ENCODE assay signal across 12 cellular contexts in genomic region chr2:172230301-172230700, GRCh38.
"Had no signal": no experiment of that assay in that cellular context is flagged by ENCODE, and none has a peak within 500 bp of the region (broad histone marks: within the 10 kb centered on the region; RNA-seq: fewer than 3 reads in every experiment).

No MANE protein-coding gene starts in this region.

- H3K4me3 ChIP-seq: esophagus muscularis mucosa, pancreas, tibial nerve had no signal

- H3K27ac ChIP-seq: pancreas had no signal

- H3K9me3 ChIP-seq: esophagus muscularis mucosa, pancreas, tibial nerve had no signal

- FAIRE-seq: pancreas had no signal

- H3K27me3 ChIP-seq: pancreas had no signal

- DNase-seq: activated CD4-positive, alpha-beta T cell treated with anti-CD3 and anti-CD28 coated beads, Interleukin-2, amount 10 ng/mL, durations not matched to agents 7 days and 5 days; activated CD8-positive, alpha-beta T cell treated with anti-CD3 and anti-CD28 coated beads, Interleukin-2, amount 10 ng/mL, durations not matched to agents 7 days and 5 days; activated naive CD4-positive, alpha-beta T cell treated with Interleukin-2 at 50 U/mL for 16 hours; activated T-cell treated with anti-CD3 and anti-CD28 coated beads, Interleukin-2, amount 50 U/mL, for 24 hours; aorta; effector CD4-positive, alpha-beta T cell; mesenchymal stem cell; naive thymus-derived CD4-positive, alpha-beta T cell; pancreas; stimulated activated naive B cell treated with anti-CD40 and anti-IgM and Interleukin-4, amounts not matched to agents 10 μg/mL and 1 μg/mL and 100 μg/mL, for 72 hours had no signal

- H3K36me3 ChIP-seq: esophagus muscularis mucosa, pancreas, tibial nerve had no signal
